Comparison of ENCODE assay signal across 25 cellular contexts in the genomic region with DNA sequence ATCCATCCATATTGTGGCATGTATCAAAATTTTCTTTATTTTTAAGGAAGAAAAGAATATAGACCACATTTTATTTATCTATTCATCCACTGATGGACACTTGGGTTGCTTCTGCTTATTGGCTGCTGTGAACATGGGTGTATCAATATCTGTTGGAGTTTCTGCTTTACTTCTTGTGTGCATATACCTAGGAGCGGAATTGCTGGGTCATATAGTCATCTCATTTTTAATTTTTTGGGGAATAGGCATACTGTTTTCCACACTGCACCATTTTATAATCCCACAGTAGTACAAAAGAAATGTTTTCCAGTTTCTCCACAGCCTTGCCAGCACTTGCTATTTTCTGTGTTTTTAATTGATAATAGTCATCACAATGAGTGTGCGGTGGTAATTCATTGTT.
DNase-seq lines count a peak whose midpoint lies in the region; ATAC-seq, FAIRE-seq and TF ChIP-seq lines count a peak whose summit lies in the region.
"Had no signal": no experiment of that assay in that cellular context is flagged by ENCODE, and none has a peak within 500 bp of the region (broad histone marks: within the 10 kb centered on the region; RNA-seq: fewer than 3 reads in every experiment).

No MANE protein-coding gene starts in this region.

- peaks cover 2% of the 10 kb centered on the region for H3K36me3 Mint-ChIP-seq in astrocyte (ENCODE audit: low read depth, unreplicated experiment)
- no peaks in the 10 kb centered on the region for H3K36me3 Mint-ChIP-seq in activated naive CD4-positive, alpha-beta T cell treated with anti-CD3 and anti-CD28 coated beads for 36 hours (ENCODE audit: low read depth)
- H3K36me3 Mint-ChIP-seq: CD14-positive monocyte; CD4-positive, alpha-beta memory T cell; CD4-positive, CD25-positive, alpha-beta regulatory T cell; CD8-positive, alpha-beta memory T cell had no signal

- TF ChIP-seq CTCF in HEK293 (tag by site-specific recombination; IDR thresholded peaks at IDR 0.05) (no peak), astrocyte (IDR thresholded peaks at IDR 0.05; ENCODE audit: insufficient read depth, low read depth, low read length) (no peak), left lung (IDR thresholded peaks at IDR 0.05) (no peak)

- H3K4me3 Mint-ChIP-seq in astrocyte (ENCODE audit: unreplicated experiment): no peak overlapping the region
- H3K4me3 Mint-ChIP-seq in activated naive CD4-positive, alpha-beta T cell treated with anti-CD3 and anti-CD28 coated beads for 36 hours: no peak overlapping the region
- H3K4me3 Mint-ChIP-seq: CD4-positive, alpha-beta memory T cell; CD4-positive, CD25-positive, alpha-beta regulatory T cell; CD8-positive, alpha-beta memory T cell had no signal

- H3K27me3 ChIP-seq in astrocyte (ENCODE audit: insufficient read depth, low read length): no peaks in the 10 kb centered on the region
- no peaks in the 10 kb centered on the region for H3K27me3 ChIP-seq in left lung
- H3K27me3 ChIP-seq: BE2C, BLaER1 had no signal

- no peak for ATAC-seq in left lung
- ATAC-seq: GM12878 had no signal

- H3K9me3 Mint-ChIP-seq in astrocyte (ENCODE audit: unreplicated experiment): peaks cover 20% of the 10 kb centered on the region
- no peaks in the 10 kb centered on the region for H3K9me3 Mint-ChIP-seq in activated naive CD4-positive, alpha-beta T cell treated with anti-CD3 and anti-CD28 coated beads for 36 hours
- H3K9me3 Mint-ChIP-seq: CD4-positive, CD25-positive, alpha-beta regulatory T cell had no signal

- H3K4me1 Mint-ChIP-seq in astrocyte (ENCODE audit: low read depth, unreplicated experiment): peaks cover 31% of the 10 kb centered on the region
- H3K4me1 Mint-ChIP-seq in activated naive CD4-positive, alpha-beta T cell treated with anti-CD3 and anti-CD28 coated beads for 36 hours (ENCODE audit: low read depth): no peaks in the 10 kb centered on the region
- H3K4me1 Mint-ChIP-seq: CD4-positive, alpha-beta memory T cell; CD4-positive, CD25-positive, alpha-beta regulatory T cell; CD8-positive, alpha-beta memory T cell had no signal

- no peak for FAIRE-seq in astrocyte (lab: Jason Lieb, UNC)
- FAIRE-seq: A204.1, D721Med, GM12878, GM12892, GM18507, GM19239 had no signal

- H3K9me3 ChIP-seq in HEK293 (ENCODE audit: control insufficient read depth, insufficient read depth, low read depth, low read length) (no peaks in the 10 kb centered on the region), astrocyte (ENCODE audit: insufficient read depth, low read depth, low read length) (peaks cover 17% of the 10 kb centered on the region), left lung (no peaks in the 10 kb centered on the region)
- H3K9me3 ChIP-seq: BE2C had no signal

- H3K27ac Mint-ChIP-seq in astrocyte (ENCODE audit: unreplicated experiment): peak overlapping the region; percentile 35
- H3K27ac Mint-ChIP-seq in activated naive CD4-positive, alpha-beta T cell treated with anti-CD3 and anti-CD28 coated beads for 36 hours: no peak overlapping the region
- H3K27ac Mint-ChIP-seq: CD4-positive, alpha-beta memory T cell; CD4-positive, CD25-positive, alpha-beta regulatory T cell; CD8-positive, alpha-beta memory T cell had no signal

- no peak overlapping the region for H2AFZ ChIP-seq in astrocyte (ENCODE audit: low read depth, low read length)

- H3K4me1 ChIP-seq in HEK293 (ENCODE audit: control insufficient read depth, insufficient read depth, low read length) (0 out of 2 replicates have a peak, but pooled peaks cover 3% of the 10 kb centered on the region), astrocyte (ENCODE audit: insufficient read depth, low read length) (peaks cover 30% of the 10 kb centered on the region), left lung (no peaks in the 10 kb centered on the region)
- H3K4me1 ChIP-seq: BE2C had no signal

- CTCF ChIA-PET in HEK293 (lab: Yijun Ruan, JAX): no interaction called here
- CTCF ChIA-PET in activated naive CD4-positive, alpha-beta T cell treated with anti-CD3 and anti-CD28 coated beads for 36 hours (lab: Charles Lee): no interaction called here

- H3K27me3 Mint-ChIP-seq in astrocyte (ENCODE audit: low read depth, unreplicated experiment): no peaks in the 10 kb centered on the region
- H3K27me3 Mint-ChIP-seq in activated naive CD4-positive, alpha-beta T cell treated with anti-CD3 and anti-CD28 coated beads for 36 hours (ENCODE audit: low read depth): peaks cover 2% of the 10 kb centered on the region
- H3K27me3 Mint-ChIP-seq: CD4-positive, CD25-positive, alpha-beta regulatory T cell had no signal

- no peak for DNase-seq in astrocyte (ENCODE audit: low read depth)
- no peak for DNase-seq in DMS79 treated with DMSO at 0.1 percent for 48 hours (lab: John Stamatoyannopoulos, UW)
- DNase-seq in activated naive CD4-positive, alpha-beta T cell treated with anti-CD3 and anti-CD28 coated beads for 36 hours: no peak
- no peak for DNase-seq in left lung
- DNase-seq: 8988T; ACHN; BE2C; C1 segment of cervical spinal cord; Calu3; CD4-positive, alpha-beta memory T cell; CD4-positive, CD25-positive, alpha-beta regulatory T cell; CD8-positive, alpha-beta memory T cell; COR-L47; DND-41; EL; GDM1 had no signal

- H3K4me2 ChIP-seq in astrocyte (ENCODE audit: low read length): no peak overlapping the region
- H3K4me2 ChIP-seq: BLaER1 had no signal

- no peaks in the 10 kb centered on the region for H4K20me1 ChIP-seq in astrocyte (ENCODE audit: insufficient read depth, low read length)
- H4K20me1 ChIP-seq: BLaER1 had no signal

- no peak overlapping the region for H3K4me3 ChIP-seq in HEK293 (ENCODE audit: low read depth, low read length)
- H3K4me3 ChIP-seq in astrocyte (ENCODE audit: insufficient read depth, low read depth, low read length): no peak overlapping the region
- no peak overlapping the region for H3K4me3 ChIP-seq in left lung
- H3K4me3 ChIP-seq: BLaER1, GM12878 had no signal

- H3K36me3 ChIP-seq in HEK293 (ENCODE audit: control insufficient read depth in 2 of 2, insufficient read depth in 1 of 2, low read length in 2 of 2): no peaks in the 10 kb centered on the region
- H3K36me3 ChIP-seq in astrocyte (ENCODE audit: insufficient read depth, low read length): no peaks in the 10 kb centered on the region
- H3K36me3 ChIP-seq in left lung: no peaks in the 10 kb centered on the region
- H3K36me3 ChIP-seq: BE2C, BLaER1 had no signal

- H3K79me2 ChIP-seq in astrocyte (ENCODE audit: insufficient read depth, low read length): no peaks in the 10 kb centered on the region

- intact Hi-C loops in activated naive CD4-positive, alpha-beta T cell treated with anti-CD3 and anti-CD28 coated beads for 36 hours (cut with micrococcal nuclease): no loop called here
- intact Hi-C loops in left lung (cut with DNase I): no loop called here

- H3K27ac ChIP-seq in HEK293 (ENCODE audit: extremely low read depth, low read depth, low read length) (no peak overlapping the region), astrocyte (ENCODE audit: low read depth, low read length) (no peak overlapping the region), left lung (no peak overlapping the region)
- H3K27ac ChIP-seq: BLaER1 had no signal

- POLR2A ChIA-PET in HEK293 (lab: Yijun Ruan, JAX): no interaction called here

- H3K9ac ChIP-seq in astrocyte (ENCODE audit: low read length): no peak overlapping the region
- H3K9ac ChIP-seq: BLaER1 had no signal

TF ChIP-seq in HEK293, 187 proteins besides CTCF, POLR2A, EP300 and RAD21:
- TF ChIP-seq, protein P1, sequence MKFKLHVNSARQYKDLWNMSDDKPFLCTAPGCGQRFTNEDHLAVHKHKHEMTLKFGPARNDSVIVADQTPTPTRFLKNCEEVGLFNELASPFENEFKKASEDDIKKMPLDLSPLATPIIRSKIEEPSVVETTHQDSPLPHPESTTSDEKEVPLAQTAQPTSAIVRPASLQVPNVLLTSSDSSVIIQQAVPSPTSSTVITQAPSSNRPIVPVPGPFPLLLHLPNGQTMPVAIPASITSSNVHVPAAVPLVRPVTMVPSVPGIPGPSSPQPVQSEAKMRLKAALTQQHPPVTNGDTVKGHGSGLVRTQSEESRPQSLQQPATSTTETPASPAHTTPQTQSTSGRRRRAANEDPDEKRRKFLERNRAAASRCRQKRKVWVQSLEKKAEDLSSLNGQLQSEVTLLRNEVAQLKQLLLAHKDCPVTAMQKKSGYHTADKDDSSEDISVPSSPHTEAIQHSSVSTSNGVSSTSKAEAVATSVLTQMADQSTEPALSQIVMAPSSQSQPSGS (tag by site-specific recombination; IDR thresholded peaks at IDR 0.05; ENCODE audit: low read depth): no peak
- TF ChIP-seq ZNF140 (tag by site-specific recombination; IDR thresholded peaks at IDR 0.05): peak; percentile 94
- TF ChIP-seq SETDB1 (IDR thresholded peaks at IDR 0.05; ENCODE audit: insufficient read length, low read length): peak; percentile 58
